10 cellular contexts compared by ENCODE assay signal in the genomic region with DNA sequence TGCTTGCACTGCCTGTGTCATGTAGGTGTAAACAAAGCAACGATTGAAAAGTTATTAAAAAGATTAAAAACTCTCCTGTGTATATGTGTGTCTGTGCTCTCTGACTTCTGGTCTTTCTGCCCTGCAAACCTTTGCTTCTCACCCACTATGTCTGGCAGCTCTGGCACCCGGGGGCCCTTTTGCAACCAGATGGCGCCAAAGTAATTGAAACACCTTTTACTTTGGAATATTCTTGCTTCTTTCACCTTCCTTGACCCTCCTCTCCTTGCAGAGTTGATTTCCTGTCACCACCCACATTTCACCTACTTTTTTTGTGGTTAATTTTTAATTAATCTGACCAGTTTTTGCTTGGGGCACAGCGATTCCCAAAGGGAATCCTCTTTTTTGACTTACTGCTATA.
DNase-seq lines count a peak whose midpoint lies in the region; ATAC-seq, FAIRE-seq and TF ChIP-seq lines count a peak whose summit lies in the region.
"Had no signal": no experiment of that assay in that cellular context is flagged by ENCODE, and none has a peak within 500 bp of the region (broad histone marks: within the 10 kb centered on the region; RNA-seq: fewer than 3 reads in every experiment).

No MANE protein-coding gene starts in this region.

- H3K27ac ChIP-seq in RWPE2 (ENCODE audit: poor library complexity, severe bottlenecking) (peak overlapping the region; percentile 38), keratinocyte (ENCODE audit: control insufficient read depth, insufficient read depth, low read length) (peak overlapping the region; percentile 15), gastroesophageal sphincter (no peak overlapping the region)
- H3K27ac ChIP-seq: parathyroid adenoma had no signal

- H3K4me3 ChIP-seq in RWPE2 (ENCODE audit: severe bottlenecking) (no peak overlapping the region), keratinocyte (ENCODE audit: control insufficient read depth in 2 of 3, extremely low read depth in 1 of 3, insufficient read depth in 2 of 3, low read depth in 1 of 3, low read length in 3 of 3) (no peak overlapping the region), gastroesophageal sphincter (no peak overlapping the region)

- peaks cover 89% of the 10 kb centered on the region for H3K36me3 ChIP-seq in RWPE2 (ENCODE audit: low read depth)
- peaks cover 21 to 35% of the 10 kb centered on the region in 2 experiments for H3K36me3 ChIP-seq in keratinocyte (ENCODE audit: control insufficient read depth in 2 of 2, extremely low read depth in 1 of 2, insufficient read depth in 2 of 2, low read length in 2 of 2)
- H3K36me3 ChIP-seq in gastroesophageal sphincter, result peaks cover 0 to 14% of the 10 kb centered on the region in 2 donors

- 0 out of 3 replicates have a peak, but pooled peaks have one; percentile 20 for ATAC-seq in RWPE2 (ENCODE audit: low read depth)
- ATAC-seq in gastroesophageal sphincter, result no peak

- WGBS in gastroesophageal sphincter (ENCODE audit: low coverage in 1 of 2), 2 donors, result 31 to 47% methylated on average over 3 to 4 of the region's 4 CpGs

- dilution Hi-C loops in keratinocyte (cut with MboI; ENCODE audit: extremely low pct_ligation_motif_present, low sequenced_read_pairs), result no loop called here

- H3K4me2 ChIP-seq in keratinocyte (ENCODE audit: control insufficient read depth, extremely low read depth, insufficient read depth, low read depth, low read length), result peak overlapping the region; percentile 18

- H3K27me3 ChIP-seq in RWPE2 (ENCODE audit: insufficient read depth, poor library complexity, severe bottlenecking) (no peaks in the 10 kb centered on the region), keratinocyte (ENCODE audit: control insufficient read depth, extremely low read depth, insufficient read depth, low read length) (no peaks in the 10 kb centered on the region), gastroesophageal sphincter (no peaks in the 10 kb centered on the region)

- no peak for TF ChIP-seq EP300 in gastroesophageal sphincter (IDR thresholded peaks at IDR 0.05)

- H4K20me1 ChIP-seq in keratinocyte (ENCODE audit: control insufficient read depth, extremely low read depth, insufficient read depth, low read length), result no peaks in the 10 kb centered on the region

- no peak for TF ChIP-seq POLR2A in gastroesophageal sphincter (IDR thresholded peaks at IDR 0.05)

- H3K9me3 ChIP-seq in RWPE2 (ENCODE audit: severe bottlenecking), result no peaks in the 10 kb centered on the region
- no peaks in the 10 kb centered on the region for H3K9me3 ChIP-seq in keratinocyte (ENCODE audit: control insufficient read depth, low read depth, low read length)
- H3K9me3 ChIP-seq in gastroesophageal sphincter, result no peaks in the 10 kb centered on the region

- no peaks in the 10 kb centered on the region for H3K9me1 ChIP-seq in keratinocyte (ENCODE audit: control insufficient read depth, extremely low read depth, insufficient read depth, low read length)

- H3K9ac ChIP-seq in keratinocyte (ENCODE audit: control insufficient read depth, extremely low read depth, insufficient read depth, low read length), result peak overlapping the region; percentile 38
- H3K9ac ChIP-seq: parathyroid adenoma had no signal

- no peak for TF ChIP-seq CTCF in RWPE2 (IDR thresholded peaks at IDR 0.05; ENCODE audit: poor library complexity, severe bottlenecking)
- peak in 1 of 3 experiments; percentile 28 for TF ChIP-seq CTCF in keratinocyte (optimal IDR thresholded peaks at IDR 0.05 in 1 of 3, IDR thresholded peaks at IDR 0.05 in 1 of 3, conservative IDR thresholded peaks at IDR 0.05 in 1 of 3; ENCODE audit: extremely low read depth in 1 of 3, insufficient read depth in 2 of 3, low read length in 3 of 3)
- no peak for TF ChIP-seq CTCF in gastroesophageal sphincter (IDR thresholded peaks at IDR 0.05)

- no peak overlapping the region for H2AFZ ChIP-seq in keratinocyte (ENCODE audit: control insufficient read depth, low read length)
- H2AFZ ChIP-seq: parathyroid adenoma had no signal

- FAIRE-seq in keratinocyte (lab: Jason Lieb, UNC), result no peak

- DNase-seq in 8988T, result peak; percentile 17
- peak; percentile 11 for DNase-seq in HCEC 1CT
- DNase-seq in RWPE2 (ENCODE audit: low spot score), result no peak
- no peak for DNase-seq in keratinocyte (ENCODE audit: low read depth, low spot score)
- DNase-seq in Kasumi-1 (lab: John Stamatoyannopoulos, UW), result no peak
- no peak for DNase-seq in NCI-H446 treated with DMSO at 0.1 percent for 48 hours (lab: John Stamatoyannopoulos, UW)
- DNase-seq in NCI-H2029 (lab: John Stamatoyannopoulos, UW), result no peak
- DNase-seq: NCI-H524 treated with DMSO at 0.1 percent for 48 hours had no signal

- no peaks in the 10 kb centered on the region for H3K79me2 ChIP-seq in keratinocyte (ENCODE audit: control insufficient read depth, insufficient read depth, low read length)
- H3K79me2 ChIP-seq: parathyroid adenoma had no signal

- H3K4me1 ChIP-seq in RWPE2 (ENCODE audit: insufficient read depth, poor library complexity, severe bottlenecking), result no peaks in the 10 kb centered on the region
- H3K4me1 ChIP-seq in keratinocyte (ENCODE audit: control insufficient read depth, extremely low read depth, insufficient read depth, low read length), result peaks cover 11% of the 10 kb centered on the region
- H3K4me1 ChIP-seq in gastroesophageal sphincter, result no peaks in the 10 kb centered on the region
- H3K4me1 ChIP-seq: parathyroid adenoma had no signal

Comparison
In these comparisons a context has a peak if more than half of its experiments do, and no peak if none do; other contexts are left out.
1. DNase-seq: peak in 8988T (single experiment) and HCEC 1CT (single experiment); none in RWPE2 (single experiment), keratinocyte (single experiment), Kasumi-1 (0 of 2), NCI-H446 treated with DMSO at 0.1 percent for 48 hours (single experiment) and NCI-H2029 (single experiment).
2. H3K27ac ChIP-seq: peak in RWPE2 (single experiment) and keratinocyte (single experiment); none in gastroesophageal sphincter (0 of 4).